Comparison of ENCODE assay signal across 19 cellular contexts in genomic region chr13:46664195-46664594, GRCh38.
"Had no signal": no experiment of that assay in that cellular context is flagged by ENCODE, and none has a peak within 500 bp of the region (broad histone marks: within the 10 kb centered on the region; RNA-seq: fewer than 3 reads in every experiment).

No MANE protein-coding gene starts in this region.

- H3K4me3 Mint-ChIP-seq: activated CD8-positive, alpha-beta memory T cell treated with anti-CD3 and anti-CD28 coated beads, Interleukin-2, amount 10 ng/mL, durations not matched to agents 7 days and 5 days; neural progenitor cell had no signal

- H3K9me3 ChIP-seq: pancreas, tibial artery had no signal

- H3K27ac Mint-ChIP-seq: activated CD8-positive, alpha-beta memory T cell treated with anti-CD3 and anti-CD28 coated beads, Interleukin-2, amount 10 ng/mL, durations not matched to agents 7 days and 5 days; neural progenitor cell had no signal

- H3K27me3 ChIP-seq: dorsolateral prefrontal cortex, neural progenitor cell, pancreas, tibial artery had no signal

- H3K9ac ChIP-seq: neural progenitor cell had no signal

- FAIRE-seq: bronchial epithelial cell, endometrium, islet of Langerhans, pancreas, TTC549 had no signal

- H3K27me3 Mint-ChIP-seq: activated CD8-positive, alpha-beta memory T cell treated with anti-CD3 and anti-CD28 coated beads, Interleukin-2, amount 10 ng/mL, durations not matched to agents 7 days and 5 days had no signal

- DNase-seq: activated CD4-positive, alpha-beta T cell treated with anti-CD3 and anti-CD28 coated beads, Interleukin-2, amount 50 U/mL, for 4 hours; activated CD4-positive, CD25-positive, alpha-beta regulatory T cell treated with anti-CD3 and anti-CD28 coated beads, Interleukin-2, amount 50 U/mL, for 72 hours; activated CD8-positive, alpha-beta memory T cell treated with anti-CD3 and anti-CD28 coated beads, Interleukin-2, amount 10 ng/mL, durations not matched to agents 7 days and 5 days; activated gamma-delta T cell treated with Interleukin-2 at 50 U/mL for 16 hours; activated T-cell treated with anti-CD3 and anti-CD28 coated beads, Interleukin-2, amount 50 U/mL, for 48 hours; aorta; dorsolateral prefrontal cortex; foreskin melanocyte; head of caudate nucleus; pancreas; stimulated activated CD4-positive, alpha-beta T cell treated with anti-CD3 and anti-CD28 coated beads, Interleukin-4, amount 100 ng/mL, for 4 hours; T-helper 2 cell; tibial artery had no signal

- H2AFZ ChIP-seq: neural progenitor cell had no signal

- H3K4me3 ChIP-seq: dorsolateral prefrontal cortex, neural progenitor cell, pancreas, tibial artery had no signal

- ATAC-seq: activated CD8-positive, alpha-beta memory T cell treated with anti-CD3 and anti-CD28 coated beads, Interleukin-2, amount 10 ng/mL, durations not matched to agents 7 days and 5 days; pancreas; SK-N-SH treated with all-trans-retinoic acid at 6 μM for 48 hours had no signal

- H3K36me3 ChIP-seq: neural progenitor cell, pancreas, tibial artery had no signal

- H3K27ac ChIP-seq: dorsolateral prefrontal cortex, neural progenitor cell, tibial artery had no signal
